Comparison of ENCODE assay signal across 8 cellular contexts in genomic region chr3:194133661-194134230, GRCh38. TPM values are rescaled to one million over a fixed set of nuclear protein-coding genes. Genes with fewer than 3 reads are reported as not detected.
DNase-seq lines count a peak whose midpoint lies in the region; ATAC-seq and TF ChIP-seq lines count a peak whose summit lies in the region.

No MANE protein-coding gene starts in this region.

- H3K27ac Mint-ChIP-seq in osteocyte (ENCODE audit: unreplicated experiment): peak overlapping the region; percentile 91

- H3K9me3 ChIP-seq in gastroesophageal sphincter: no peaks in the 10 kb centered on the region
- H3K9me3 ChIP-seq in effector memory CD4-positive, alpha-beta T cell (ENCODE audit: control insufficient read depth, low read length): no peaks in the 10 kb centered on the region

- 46% methylated on average over 6 of the region's 41 CpGs; no CpG with 5 or more reads in 1 of the 2 donors for WGBS in gastroesophageal sphincter (ENCODE audit: low coverage in 1 of 2), 2 donors

- H3K36me3 ChIP-seq in gastroesophageal sphincter: no peaks in the 10 kb centered on the region
- no peaks in the 10 kb centered on the region for H3K36me3 ChIP-seq in effector memory CD4-positive, alpha-beta T cell (ENCODE audit: control insufficient read depth, insufficient read depth, low read length)

- H3K4me1 ChIP-seq in gastroesophageal sphincter: peaks cover 0 to 82% (median 32%) of the 10 kb centered on the region in 3 donors
- peaks cover 40% of the 10 kb centered on the region for H3K4me1 ChIP-seq in effector memory CD4-positive, alpha-beta T cell (ENCODE audit: control insufficient read depth, insufficient read depth, low read length, poor library complexity, severe bottlenecking)

- TF ChIP-seq POLR2A in gastroesophageal sphincter (IDR thresholded peaks at IDR 0.05): no peak

- H3K4me1 Mint-ChIP-seq in osteocyte (ENCODE audit: unreplicated experiment): peaks cover 42% of the 10 kb centered on the region

- no peaks in the 10 kb centered on the region for H3K27me3 ChIP-seq in gastroesophageal sphincter
- peaks cover 39% of the 10 kb centered on the region for H3K27me3 ChIP-seq in effector memory CD4-positive, alpha-beta T cell (replicated peaks; ENCODE audit: control insufficient read depth, insufficient read depth, low read length, poor library complexity, severe bottlenecking)

- TF ChIP-seq CTCF in gastroesophageal sphincter (IDR thresholded peaks at IDR 0.05) (no peak), osteocyte (IDR thresholded peaks at IDR 0.05) (no peak)

- peaks cover 32% of the 10 kb centered on the region for H3K27me3 Mint-ChIP-seq in osteocyte (ENCODE audit: unreplicated experiment)

- peaks cover 10% of the 10 kb centered on the region for H3K36me3 Mint-ChIP-seq in osteocyte (ENCODE audit: unreplicated experiment)

- ATAC-seq in gastroesophageal sphincter (peak; percentile 2), HG03196 (IDR thresholded peaks at IDR 0.05; ENCODE audit: unreplicated experiment) (no peak)

- no peak for TF ChIP-seq EP300 in gastroesophageal sphincter (IDR thresholded peaks at IDR 0.05)

- H3K4me3 ChIP-seq in gastroesophageal sphincter: peak overlapping the region; percentile 19 to 70
- H3K4me3 ChIP-seq in effector memory CD4-positive, alpha-beta T cell (ENCODE audit: insufficient read depth, low read depth, low read length, poor library complexity, severe bottlenecking): no peak overlapping the region

- H3K27ac ChIP-seq in gastroesophageal sphincter: peak overlapping the region; percentile 21 to 98 (median 93)
- no peak overlapping the region for H3K27ac ChIP-seq in effector memory CD4-positive, alpha-beta T cell (ENCODE audit: insufficient read depth, low read length, poor library complexity, severe bottlenecking)

- H3K4me3 Mint-ChIP-seq in osteocyte (ENCODE audit: unreplicated experiment): peak overlapping the region; percentile 64

- DNase-seq in EL (peak; percentile 47), M059J (ENCODE audit: low read depth) (peak; percentile 63), activated T-cell treated with anti-CD3 and anti-CD28 coated beads for 4 hours (peak; percentile 18), osteocyte (ENCODE audit: extremely low spot score, unreplicated experiment) (no peak), globus pallidus (ENCODE audit: low spot score) (no peak)
- no peak for DNase-seq in effector memory CD4-positive, alpha-beta T cell

- H3K9me3 Mint-ChIP-seq in osteocyte (ENCODE audit: unreplicated experiment): no peaks in the 10 kb centered on the region

RNA-seq across cellular contexts. Expression of gene HES1, which starts 2.2 kb away (rescaled TPM):
- total RNA-seq in M059J (2014; rRNA removed; shearing (Covaris generic)): 24.7 and 31.4 TPM in 2 replicates
- total RNA-seq in gastroesophageal sphincter: 10 to 100 TPM in 3 of 4 donors, 1 to 10 TPM in 1; 9.6 to 31.5 (median 15.4) TPM
- total RNA-seq in osteocyte: 41.0 and 51.6 TPM in 2 replicates

Comparison
In these comparisons a context has a peak if more than half of its experiments do, and no peak if none do; other contexts are left out.
1. DNase-seq: peak in EL (single experiment), M059J (single experiment) and activated T-cell treated with anti-CD3 and anti-CD28 coated beads for 4 hours (single experiment); none in osteocyte (single experiment), globus pallidus (single experiment) and effector memory CD4-positive, alpha-beta T cell (0 of 3).